1 cellular context compared by ENCODE assay signal in the genomic region with DNA sequence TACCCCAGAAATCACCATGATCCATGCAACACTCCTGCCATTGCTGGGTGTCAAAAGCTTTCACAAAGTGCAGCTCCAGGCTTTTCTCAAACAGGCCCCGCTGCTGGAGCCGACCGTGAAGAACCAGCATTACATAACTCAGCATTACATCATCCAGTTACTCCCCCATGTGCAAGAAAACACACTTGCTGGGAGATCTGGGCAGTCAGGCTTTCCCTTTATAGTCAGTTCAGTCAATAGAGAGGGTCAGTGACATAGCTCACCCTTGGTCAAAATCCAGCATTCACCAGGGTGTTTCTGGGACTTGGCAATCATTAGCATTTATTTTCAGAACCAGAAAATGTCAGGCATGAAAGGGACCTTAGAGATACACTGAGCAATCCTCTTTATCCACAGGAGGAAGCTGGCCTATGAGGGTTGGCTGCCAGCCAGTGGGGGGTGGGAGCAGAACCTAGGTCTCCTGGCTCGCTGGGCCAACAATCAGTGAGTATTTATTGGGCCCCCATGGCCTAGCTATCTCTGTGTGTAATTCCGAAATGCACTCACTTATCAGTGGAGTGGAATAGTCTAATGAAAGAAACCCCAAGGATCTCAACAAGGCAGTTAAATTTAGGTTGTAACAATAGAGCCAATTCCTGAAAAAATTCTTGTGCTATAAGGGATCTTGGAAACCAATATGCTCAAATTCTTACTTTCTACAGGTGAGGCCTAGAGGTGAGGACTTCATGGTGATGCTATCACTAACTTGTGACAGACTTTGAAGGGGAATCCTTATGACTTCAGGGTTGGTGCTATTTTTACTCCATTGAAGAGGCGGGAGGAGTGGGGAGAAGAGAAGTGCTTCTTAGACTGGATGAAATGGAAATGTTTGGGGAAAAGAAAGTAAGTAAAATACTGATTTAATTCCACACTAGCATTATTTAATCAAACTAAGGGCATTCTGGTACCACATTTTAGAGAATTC.
TF ChIP-seq lines count a peak whose summit lies in the region.

No MANE protein-coding gene starts in this region.

TF ChIP-seq in endothelial cell of umbilical vein, 7 proteins besides CTCF, POLR2A, EP300 and RAD21:
- TF ChIP-seq EZH2 (IDR thresholded peaks at IDR 0.05; ENCODE audit: borderline replicate concordance, low read depth, low read length, severe bottlenecking) (no peak), POLR2AphosphoS5 (IDR thresholded peaks at IDR 0.05; ENCODE audit: insufficient read depth, low read depth, low read length) (no peak)
